Comparison of ENCODE assay signal across 37 cellular contexts in genomic region chr10:7965457-7965856, GRCh38.
"Had no signal": no experiment of that assay in that cellular context is flagged by ENCODE, and none has a peak within 500 bp of the region (broad histone marks: within the 10 kb centered on the region; RNA-seq: fewer than 3 reads in every experiment).

No MANE protein-coding gene starts in this region.

- H3K4me1 Mint-ChIP-seq: activated T-helper 17 cell treated with anti-CD3 and anti-CD28 coated beads, Interleukin-2, amount 50 U/mL, for 72 hours had no signal

- H3K36me3 ChIP-seq: adrenal gland had no signal

- H3K9me3 Mint-ChIP-seq: activated B cell treated with CpG ODN at 0.5 μM for 24 hours; activated CD4-positive, alpha-beta memory T cell treated with anti-CD3 and anti-CD28 coated beads for 36 hours; activated CD8-positive, alpha-beta T cell treated with anti-CD3 and anti-CD28 coated beads for 36 hours; activated naive CD4-positive, alpha-beta T cell treated with anti-CD3 and anti-CD28 coated beads for 36 hours; activated naive CD8-positive, alpha-beta T cell treated with anti-CD3 and anti-CD28 coated beads for 36 hours; activated T-cell treated with anti-CD3 and anti-CD28 coated beads, Interleukin-2, amount 50 U/mL, for 4 hours; activated T-helper 1 cell treated with anti-CD3 and anti-CD28 coated beads, Interleukin-12 subunit alpha, Interleukin-12 subunit beta, Interleukin-2, Interleukin-4 antibody, amounts not matched to agents 30 ng/mL and 10 ng/mL and 1 ng/mL, durations not matched to agents 14 hours and 24 hours and 36 hours; activated T-helper 17 cell treated with anti-CD3 and anti-CD28 coated beads, Interleukin-2, amount 50 U/mL, for 72 hours; brain; central memory CD8-positive, alpha-beta T cell; T-helper 1 cell treated with Interleukin-12 subunit alpha and Interleukin-12 subunit beta and Interleukin-4 antibody, amounts not matched to agents 30 μg/mL and 1 μg/mL, for 36 hours; T-helper 2 cell treated with Interferon-gamma antibody and Interleukin-4, amounts not matched to agents 5 μg/mL and 100 μg/mL, for 36 hours had no signal

- H3K4me3 ChIP-seq: adrenal gland, cardiac muscle cell had no signal

- H3K27me3 Mint-ChIP-seq: activated B cell treated with CpG ODN at 0.5 μM for 24 hours; activated CD4-positive, alpha-beta memory T cell treated with anti-CD3 and anti-CD28 coated beads for 36 hours; activated CD4-positive, alpha-beta T cell treated with anti-CD3 and anti-CD28 coated beads, Interleukin-2, amount 10 ng/mL, durations not matched to agents 7 days and 5 days; activated CD8-positive, alpha-beta T cell treated with anti-CD3 and anti-CD28 coated beads for 36 hours; activated naive CD8-positive, alpha-beta T cell treated with anti-CD3 and anti-CD28 coated beads for 36 hours; activated T-helper 17 cell treated with anti-CD3 and anti-CD28 coated beads, Interleukin-2, amount 50 U/mL, for 72 hours; brain; central memory CD8-positive, alpha-beta T cell had no signal

- FAIRE-seq: bronchial epithelial cell, colon, TTC549 had no signal

- H3K27me3 ChIP-seq: adrenal gland, cardiac muscle cell had no signal

- H3K4me3 Mint-ChIP-seq: activated B cell treated with CpG ODN at 0.5 μM for 24 hours; activated CD4-positive, alpha-beta memory T cell treated with anti-CD3 and anti-CD28 coated beads for 36 hours; activated CD4-positive, alpha-beta T cell treated with anti-CD3 and anti-CD28 coated beads, Interleukin-2, amount 10 ng/mL, durations not matched to agents 7 days and 5 days; activated CD8-positive, alpha-beta T cell treated with anti-CD3 and anti-CD28 coated beads for 36 hours; activated naive CD4-positive, alpha-beta T cell treated with anti-CD3 and anti-CD28 coated beads for 36 hours; activated naive CD8-positive, alpha-beta T cell treated with anti-CD3 and anti-CD28 coated beads for 36 hours; activated T-cell treated with anti-CD3 and anti-CD28 coated beads, Interleukin-2, amount 50 U/mL, for 4 hours; activated T-cell treated with anti-CD3 and anti-CD28 coated beads, Interleukin-2, amount 50 U/mL, for 72 hours; activated T-helper 1 cell treated with anti-CD3 and anti-CD28 coated beads, Interleukin-12 subunit alpha, Interleukin-12 subunit beta, Interleukin-2, Interleukin-4 antibody, amounts not matched to agents 30 ng/mL and 10 ng/mL and 1 ng/mL, durations not matched to agents 14 hours and 24 hours and 36 hours; activated T-helper 17 cell treated with anti-CD3 and anti-CD28 coated beads, Interleukin-2, amount 50 U/mL, for 72 hours; brain; central memory CD8-positive, alpha-beta T cell; T-helper 1 cell treated with Interleukin-12 subunit alpha and Interleukin-12 subunit beta and Interleukin-4 antibody, amounts not matched to agents 30 μg/mL and 1 μg/mL, for 36 hours; T-helper 2 cell treated with Interferon-gamma antibody and Interleukin-4, amounts not matched to agents 5 μg/mL and 100 μg/mL, for 36 hours had no signal

- ATAC-seq: activated CD8-positive, alpha-beta T cell treated with anti-CD3 and anti-CD28 coated beads for 36 hours; activated naive CD4-positive, alpha-beta T cell treated with anti-CD3 and anti-CD28 coated beads, Interleukin-2, amount 50 U/mL, for 72 hours; activated T-cell treated with anti-CD3 and anti-CD28 coated beads, Interleukin-2, amount 50 U/mL, for 4 hours; activated T-cell treated with anti-CD3 and anti-CD28 coated beads, Interleukin-2, amount 50 U/mL, for 72 hours; activated T-helper 17 cell treated with anti-CD3 and anti-CD28 coated beads, Interleukin-2, amount 50 U/mL, for 72 hours had no signal

- DNase-seq: activated B cell treated with CpG ODN at 0.5 μM for 24 hours; activated CD4-positive, alpha-beta memory T cell treated with anti-CD3 and anti-CD28 coated beads for 36 hours; activated CD4-positive, alpha-beta T cell treated with anti-CD3 and anti-CD28 coated beads for 48 hours; activated CD4-positive, alpha-beta T cell treated with anti-CD3 and anti-CD28 coated beads, Interleukin-2, amount 10 ng/mL, durations not matched to agents 7 days and 5 days; activated CD4-positive, CD25-positive, alpha-beta regulatory T cell treated with anti-CD3 and anti-CD28 coated beads, Interleukin-2, amount 50 U/mL, for 72 hours; activated CD8-positive, alpha-beta memory T cell treated with anti-CD3 and anti-CD28 coated beads, Interleukin-2, amount 50 U/mL, for 4 hours; activated CD8-positive, alpha-beta T cell treated with anti-CD3 and anti-CD28 coated beads for 36 hours; activated effector memory CD4-positive, alpha-beta T cell treated with anti-CD3 and anti-CD28 coated beads, Interleukin-2, amount 50 U/mL, for 16 hours; activated gamma-delta T cell treated with Interleukin-2 at 50 U/mL for 16 hours; activated naive CD4-positive, alpha-beta T cell; activated naive CD4-positive, alpha-beta T cell treated with anti-CD3 and anti-CD28 coated beads for 36 hours; activated naive CD4-positive, alpha-beta T cell treated with anti-CD3 and anti-CD28 coated beads, Interleukin-2, amount 50 U/mL, for 16 hours; activated naive CD8-positive, alpha-beta T cell treated with anti-CD3 and anti-CD28 coated beads for 36 hours; activated T-cell treated with anti-CD3 and anti-CD28 coated beads for 4 hours; activated T-cell treated with anti-CD3 and anti-CD28 coated beads, Interleukin-2, amount 50 U/mL, for 1 hour; activated T-cell treated with anti-CD3 and anti-CD28 coated beads, Interleukin-2, amount 50 U/mL, for 4 hours; activated T-cell treated with anti-CD3 and anti-CD28 coated beads, Interleukin-2, amount 50 U/mL, for 72 hours; adrenal gland; amniotic stem cell; aorta; caudate nucleus; cerebellar nuclear complex; T-helper 1 cell; T-helper 2 cell; T-helper 9 cell had no signal

- H3K4me1 ChIP-seq: adrenal gland had no signal

- H3K27ac Mint-ChIP-seq: activated B cell treated with CpG ODN at 0.5 μM for 24 hours; activated CD4-positive, alpha-beta memory T cell treated with anti-CD3 and anti-CD28 coated beads for 36 hours; activated CD4-positive, alpha-beta T cell treated with anti-CD3 and anti-CD28 coated beads, Interleukin-2, amount 10 ng/mL, durations not matched to agents 7 days and 5 days; activated CD8-positive, alpha-beta T cell treated with anti-CD3 and anti-CD28 coated beads for 36 hours; activated naive CD4-positive, alpha-beta T cell treated with anti-CD3 and anti-CD28 coated beads for 36 hours; activated naive CD4-positive, alpha-beta T cell treated with anti-CD3 and anti-CD28 coated beads, Interleukin-2, amount 50 U/mL, for 72 hours; activated naive CD8-positive, alpha-beta T cell treated with anti-CD3 and anti-CD28 coated beads for 36 hours; activated T-helper 1 cell treated with anti-CD3 and anti-CD28 coated beads, Interleukin-12 subunit alpha, Interleukin-12 subunit beta, Interleukin-2, Interleukin-4 antibody, amounts not matched to agents 30 ng/mL and 10 ng/mL and 1 ng/mL, durations not matched to agents 14 hours and 24 hours and 36 hours; activated T-helper 17 cell treated with anti-CD3 and anti-CD28 coated beads, Interleukin-2, amount 50 U/mL, for 72 hours; brain; T-helper 2 cell treated with Interferon-gamma antibody and Interleukin-4, amounts not matched to agents 5 μg/mL and 100 μg/mL, for 36 hours had no signal

- H3K9me3 ChIP-seq: adrenal gland had no signal

- H3K27ac ChIP-seq: adrenal gland, cardiac muscle cell, VCaP had no signal
